Comparison of ENCODE assay signal across 1 cellular context in the genomic region with DNA sequence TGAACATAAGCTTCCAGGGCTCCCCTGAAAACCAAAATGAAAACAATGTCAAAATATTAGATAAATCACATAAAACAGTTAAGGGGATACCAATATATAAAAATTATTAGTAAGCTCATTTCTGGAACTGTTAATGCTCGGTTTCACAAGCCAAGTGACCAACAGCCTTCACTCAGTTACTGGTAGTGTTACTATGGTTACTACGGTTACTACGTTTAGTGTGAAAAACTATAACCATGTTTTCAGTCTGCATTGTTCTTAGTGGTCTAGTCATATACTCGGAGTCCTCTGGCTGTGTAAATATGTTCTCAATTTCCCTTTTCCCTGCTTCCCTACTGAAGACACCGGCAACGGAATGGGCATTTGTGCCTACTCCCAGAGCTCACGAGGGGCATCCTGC.
TF ChIP-seq lines count a peak whose summit lies in the region.

No MANE protein-coding gene starts in this region.

TF ChIP-seq in HepG2, 621 proteins besides CTCF, POLR2A, EP300 and RAD21 (continued from another document):
- TF ChIP-seq, protein P1, sequence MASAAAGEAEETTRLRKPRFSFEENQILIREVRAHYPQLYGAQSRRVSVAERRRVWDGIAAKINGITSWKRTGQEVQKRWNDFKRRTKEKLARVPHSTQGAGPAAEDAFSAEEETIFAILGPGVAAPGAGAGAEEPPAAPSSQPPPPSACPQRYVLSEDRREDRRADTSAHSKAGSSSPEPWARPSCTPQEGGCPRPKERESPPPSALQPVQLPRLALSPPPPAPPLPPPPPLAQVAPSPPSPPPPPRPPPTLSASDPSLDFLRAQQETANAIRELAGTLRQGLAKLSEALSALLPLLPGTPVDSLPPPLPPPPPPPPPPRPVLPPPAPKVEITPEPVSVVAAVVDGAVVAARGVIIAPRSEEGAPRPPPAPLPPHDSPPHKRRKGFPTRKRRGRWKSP (CRISPR knock-in tag; IDR thresholded peaks at IDR 0.05): no peak
- TF ChIP-seq ZNF468 (CRISPR knock-in tag; IDR thresholded peaks at IDR 0.05) (no peak), MAFG (CRISPR knock-in tag; IDR thresholded peaks at IDR 0.05) (no peak), NBN (conservative IDR thresholded peaks at IDR 0.05) (no peak), RBAK (CRISPR knock-in tag; IDR thresholded peaks at IDR 0.05) (no peak), RNF2 (conservative IDR thresholded peaks at IDR 0.05; ENCODE audit: low read depth) (no peak), RBM22 (optimal IDR thresholded peaks at IDR 0.05; ENCODE audit: low read length) (peak; percentile 25), PAWR (CRISPR knock-in tag; IDR thresholded peaks at IDR 0.05; ENCODE audit: borderline replicate concordance) (no peak), HNRNPUL1 (IDR thresholded peaks at IDR 0.05; ENCODE audit: low read depth, low read length) (no peak), TOE1 (CRISPR knock-in tag; IDR thresholded peaks at IDR 0.05) (no peak)
- TF ChIP-seq, protein P2, sequence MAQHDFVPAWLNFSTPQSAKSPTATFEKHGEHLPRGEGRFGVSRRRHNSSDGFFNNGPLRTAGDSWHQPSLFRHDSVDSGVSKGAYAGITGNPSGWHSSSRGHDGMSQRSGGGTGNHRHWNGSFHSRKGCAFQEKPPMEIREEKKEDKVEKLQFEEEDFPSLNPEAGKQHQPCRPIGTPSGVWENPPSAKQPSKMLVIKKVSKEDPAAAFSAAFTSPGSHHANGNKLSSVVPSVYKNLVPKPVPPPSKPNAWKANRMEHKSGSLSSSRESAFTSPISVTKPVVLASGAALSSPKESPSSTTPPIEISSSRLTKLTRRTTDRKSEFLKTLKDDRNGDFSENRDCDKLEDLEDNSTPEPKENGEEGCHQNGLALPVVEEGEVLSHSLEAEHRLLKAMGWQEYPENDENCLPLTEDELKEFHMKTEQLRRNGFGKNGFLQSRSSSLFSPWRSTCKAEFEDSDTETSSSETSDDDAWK (CRISPR knock-in tag; IDR thresholded peaks at IDR 0.05): no peak
- TF ChIP-seq, protein P3, sequence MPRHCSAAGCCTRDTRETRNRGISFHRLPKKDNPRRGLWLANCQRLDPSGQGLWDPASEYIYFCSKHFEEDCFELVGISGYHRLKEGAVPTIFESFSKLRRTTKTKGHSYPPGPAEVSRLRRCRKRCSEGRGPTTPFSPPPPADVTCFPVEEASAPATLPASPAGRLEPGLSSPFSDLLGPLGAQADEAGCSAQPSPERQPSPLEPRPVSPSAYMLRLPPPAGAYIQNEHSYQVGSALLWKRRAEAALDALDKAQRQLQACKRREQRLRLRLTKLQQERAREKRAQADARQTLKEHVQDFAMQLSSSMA (CRISPR knock-in tag; IDR thresholded peaks at IDR 0.05): no peak
- TF ChIP-seq, protein P4, sequence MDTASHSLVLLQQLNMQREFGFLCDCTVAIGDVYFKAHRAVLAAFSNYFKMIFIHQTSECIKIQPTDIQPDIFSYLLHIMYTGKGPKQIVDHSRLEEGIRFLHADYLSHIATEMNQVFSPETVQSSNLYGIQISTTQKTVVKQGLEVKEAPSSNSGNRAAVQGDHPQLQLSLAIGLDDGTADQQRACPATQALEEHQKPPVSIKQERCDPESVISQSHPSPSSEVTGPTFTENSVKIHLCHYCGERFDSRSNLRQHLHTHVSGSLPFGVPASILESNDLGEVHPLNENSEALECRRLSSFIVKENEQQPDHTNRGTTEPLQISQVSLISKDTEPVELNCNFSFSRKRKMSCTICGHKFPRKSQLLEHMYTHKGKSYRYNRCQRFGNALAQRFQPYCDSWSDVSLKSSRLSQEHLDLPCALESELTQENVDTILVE (CRISPR knock-in tag; IDR thresholded peaks at IDR 0.05): no peak
